ENCODE assay signal across 22 cellular contexts in the genomic region with DNA sequence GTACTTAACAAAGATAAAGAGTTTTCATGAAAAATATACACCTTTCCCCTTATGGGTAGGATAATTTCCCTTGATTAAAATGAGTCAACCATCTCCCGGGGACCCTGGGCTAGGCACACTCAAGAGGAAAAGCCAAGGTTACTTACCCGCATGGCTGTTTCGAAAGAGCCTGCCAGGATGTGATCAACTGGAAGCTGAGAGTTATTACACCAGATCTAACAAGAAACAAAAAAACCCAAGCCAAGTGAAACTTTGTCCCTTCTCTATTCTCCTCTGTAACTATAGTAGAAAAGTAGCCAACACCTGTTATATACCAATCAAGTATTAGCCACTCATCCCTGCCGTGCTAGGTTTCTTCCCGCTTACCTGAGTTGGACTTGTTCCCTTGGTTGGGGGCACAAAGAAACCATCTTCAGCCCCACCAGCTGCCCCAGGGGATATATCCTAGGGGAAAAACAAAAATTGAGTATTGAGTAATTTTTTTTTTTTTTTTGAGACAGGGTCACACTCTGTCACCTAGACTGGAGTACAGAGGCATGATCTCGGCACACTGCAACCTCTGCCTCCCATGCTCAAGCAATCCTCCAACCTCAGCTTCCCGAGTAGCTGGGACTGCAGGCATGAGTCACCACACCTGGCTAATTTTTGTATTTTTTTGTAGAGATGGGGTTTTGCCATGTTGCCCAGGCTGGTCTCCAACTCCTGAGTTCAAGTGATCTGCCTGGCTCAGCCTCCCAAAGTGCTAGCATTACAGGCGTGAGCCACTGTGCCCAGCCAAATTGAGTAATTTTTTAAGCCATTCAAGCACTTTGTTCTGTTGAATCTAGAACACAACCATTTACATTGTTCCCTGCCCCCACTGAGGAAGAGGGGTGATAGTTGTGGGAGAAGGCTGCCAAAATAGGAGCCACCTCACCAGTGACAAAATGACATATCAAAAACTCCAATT. TPM values are rescaled to one million over a fixed set of nuclear protein-coding genes. Genes with fewer than 3 reads are reported as not detected.
DNase-seq lines count a peak whose midpoint lies in the region; ATAC-seq and TF ChIP-seq lines count a peak whose summit lies in the region.
"Had no signal": no experiment of that assay in that cellular context is flagged by ENCODE, and none has a peak within 500 bp of the region (broad histone marks: within the 10 kb centered on the region; RNA-seq: fewer than 3 reads in every experiment).

No MANE protein-coding gene starts in this region.

- WGBS in smooth muscle cell (ENCODE audit: low lambda C conversion rate), result 90% methylated on average over 8 of the region's 8 CpGs
- WGBS in gastroesophageal sphincter (ENCODE audit: low coverage in 1 of 2), 2 donors, result 76 to 80% methylated on average over 5 to 8 of the region's 8 CpGs

- peak overlapping the region; percentile 58 for H3K27ac Mint-ChIP-seq in activated T-cell treated with anti-CD3 and anti-CD28 coated beads, Interleukin-2, amount 50 U/mL, for 24 hours

- DNase-seq in activated T-cell treated with anti-CD3 and anti-CD28 coated beads, Interleukin-2, amount 50 U/mL, for 24 hours, result no peak
- no peak for DNase-seq in activated T-cell treated with anti-CD3 and anti-CD28 coated beads, Interleukin-2, amount 50 U/mL, for 1 hour
- DNase-seq in WERI-Rb-1 (no peak), fibroblast of pulmonary artery (ENCODE audit: low read depth) (peak; percentile 13), smooth muscle cell (lab: John Stamatoyannopoulos, UW; ENCODE audit: unreplicated experiment) (no peak), MG63 (no peak), NCI-H1436 (lab: John Stamatoyannopoulos, UW) (no peak)
- DNase-seq: activated effector memory CD4-positive, alpha-beta T cell treated with anti-CD3 and anti-CD28 coated beads, Interleukin-2, amount 50 U/mL, for 16 hours; aorta; BE2C; Caco-2; cerebellar nuclear complex; DND-41; effector memory CD4-positive, alpha-beta T cell; esophagus squamous epithelium; naive thymus-derived CD8-positive, alpha-beta T cell; NCI-H1417 treated with DMSO at 0.1 percent for 48 hours; NCI-H2107; NCI-H510A; upper lobe of left lung had no signal

- H3K36me3 ChIP-seq in WERI-Rb-1 (peaks cover 93% of the 10 kb centered on the region), smooth muscle cell (ENCODE audit: low read depth) (peaks cover 56% of the 10 kb centered on the region), MG63 (peaks cover 97% of the 10 kb centered on the region), gastroesophageal sphincter (peaks cover 18 to 100% of the 10 kb centered on the region in 2 donors)

- H3K27me3 ChIP-seq in WERI-Rb-1 (ENCODE audit: insufficient read depth, low read depth, severe bottlenecking) (no peaks in the 10 kb centered on the region), smooth muscle cell (ENCODE audit: low read depth) (no peaks in the 10 kb centered on the region), MG63 (no peaks in the 10 kb centered on the region), gastroesophageal sphincter (no peaks in the 10 kb centered on the region)
- H3K27me3 ChIP-seq: BE2C, esophagus squamous epithelium, upper lobe of left lung had no signal

- ATAC-seq in gastroesophageal sphincter, result no peak
- ATAC-seq: GM12878; naive thymus-derived CD8-positive, alpha-beta T cell had no signal

- H3K4me1 ChIP-seq in smooth muscle cell (ENCODE audit: low read depth), result no peaks in the 10 kb centered on the region
- peaks cover 0 to 5% (median 0%) of the 10 kb centered on the region in 3 donors for H3K4me1 ChIP-seq in gastroesophageal sphincter
- H3K4me1 ChIP-seq: BE2C, Caco-2 had no signal

- H3K4me1 Mint-ChIP-seq in activated T-cell treated with anti-CD3 and anti-CD28 coated beads, Interleukin-2, amount 50 U/mL, for 24 hours (ENCODE audit: low read depth), result peaks cover 1% of the 10 kb centered on the region

- H4K20me1 ChIP-seq in smooth muscle cell (ENCODE audit: low read depth), result peaks cover 83% of the 10 kb centered on the region

- H3K27me3 Mint-ChIP-seq in activated T-cell treated with anti-CD3 and anti-CD28 coated beads, Interleukin-2, amount 50 U/mL, for 24 hours, result no peaks in the 10 kb centered on the region
- H3K27me3 Mint-ChIP-seq: naive thymus-derived CD8-positive, alpha-beta T cell had no signal

- H3K36me3 Mint-ChIP-seq in activated T-cell treated with anti-CD3 and anti-CD28 coated beads, Interleukin-2, amount 50 U/mL, for 24 hours (ENCODE audit: low read depth), result peaks cover 98% of the 10 kb centered on the region

- no peaks in the 10 kb centered on the region for H3K9me3 Mint-ChIP-seq in activated T-cell treated with anti-CD3 and anti-CD28 coated beads, Interleukin-2, amount 50 U/mL, for 24 hours
- H3K9me3 Mint-ChIP-seq: naive thymus-derived CD8-positive, alpha-beta T cell had no signal

- no peak overlapping the region for H2AFZ ChIP-seq in smooth muscle cell (ENCODE audit: low read depth)

- peaks cover 2% of the 10 kb centered on the region for H3K79me2 ChIP-seq in smooth muscle cell (ENCODE audit: low read depth)

- no peak for TF ChIP-seq CTCF in WERI-Rb-1 (IDR thresholded peaks at IDR 0.05; ENCODE audit: low read depth, low read length)
- TF ChIP-seq CTCF in fibroblast of pulmonary artery (IDR thresholded peaks at IDR 0.05; ENCODE audit: low read length, missing control alignments), result no peak
- TF ChIP-seq CTCF in smooth muscle cell (IDR thresholded peaks at IDR 0.05; ENCODE audit: borderline replicate concordance, insufficient read depth, poor library complexity, severe bottlenecking), result no peak
- no peak for TF ChIP-seq CTCF in gastroesophageal sphincter (IDR thresholded peaks at IDR 0.05)

- TF ChIP-seq POLR2A in gastroesophageal sphincter (IDR thresholded peaks at IDR 0.05), result no peak

- no peak overlapping the region for H3K4me3 Mint-ChIP-seq in activated T-cell treated with anti-CD3 and anti-CD28 coated beads, Interleukin-2, amount 50 U/mL, for 24 hours
- H3K4me3 Mint-ChIP-seq: naive thymus-derived CD8-positive, alpha-beta T cell had no signal

- H3F3A ChIP-seq in smooth muscle cell (ENCODE audit: low read depth), result peaks cover 71% of the 10 kb centered on the region

- no peak for TF ChIP-seq EP300 in gastroesophageal sphincter (IDR thresholded peaks at IDR 0.05)

- H3K4me2 ChIP-seq in smooth muscle cell, result no peak overlapping the region

- H3K27ac ChIP-seq in WERI-Rb-1 (peak overlapping the region; percentile 41), smooth muscle cell (ENCODE audit: low read depth) (peak overlapping the region; percentile 26), gastroesophageal sphincter (no peak overlapping the region)
- H3K27ac ChIP-seq: esophagus squamous epithelium, upper lobe of left lung had no signal

- H3K4me3 ChIP-seq in WERI-Rb-1 (ENCODE audit: low read depth, low read length) (no peak overlapping the region), fibroblast of pulmonary artery (replicated peaks; ENCODE audit: low read depth, low read length) (no peak overlapping the region), smooth muscle cell (no peak overlapping the region), MG63 (no peak overlapping the region), gastroesophageal sphincter (no peak overlapping the region)
- H3K4me3 ChIP-seq: esophagus squamous epithelium, GM12878, upper lobe of left lung had no signal

- no peak overlapping the region for H3K9ac ChIP-seq in smooth muscle cell (ENCODE audit: low read depth)

- H3K9me3 ChIP-seq in WERI-Rb-1 (ENCODE audit: severe bottlenecking), result no peaks in the 10 kb centered on the region
- H3K9me3 ChIP-seq in smooth muscle cell (replicated peaks; ENCODE audit: low read depth), result no peaks in the 10 kb centered on the region
- no peaks in the 10 kb centered on the region for H3K9me3 ChIP-seq in MG63
- H3K9me3 ChIP-seq in gastroesophageal sphincter, result no peaks in the 10 kb centered on the region
- H3K9me3 ChIP-seq: BE2C, Caco-2, esophagus squamous epithelium, upper lobe of left lung had no signal

RNA-seq across cellular contexts. Expression of a gene that starts 8.4 kb away (rescaled TPM):
- 40.2 and 47.1 TPM in 2 replicates for total RNA-seq in smooth muscle cell
- polyA plus RNA-seq in smooth muscle cell, result 29.2 and 34.5 TPM in 2 replicates
- 23.7 and 27.2 TPM in 2 replicates for total RNA-seq in MG63 (2014; rRNA removed; shearing (Covaris generic); ENCODE audit: low replicate concordance)
- total RNA-seq in gastroesophageal sphincter, result 10 to 100 TPM; 50.0 to 96.8 (median 61.1) TPM

RNA-seq across cellular contexts. Expression of a gene that starts 30.9 kb away (rescaled TPM):
- total RNA-seq in smooth muscle cell (56.7 and 63.6 TPM in 2 replicates), gastroesophageal sphincter (100 to 1,000 TPM; 154 to 211 (median 159) TPM)
- 79.9 and 92.6 TPM in 2 replicates for polyA plus RNA-seq in smooth muscle cell
- 46.3 and 71.9 TPM in 2 replicates for total RNA-seq in MG63 (2014; rRNA removed; shearing (Covaris generic); ENCODE audit: low replicate concordance)

RNA-seq across cellular contexts. Expression of a gene that starts 49.8 kb away (rescaled TPM):
- total RNA-seq in smooth muscle cell (171 and 197 TPM in 2 replicates), gastroesophageal sphincter (100 to 1,000 TPM in 2 of 4 donors, 10 to 100 TPM in 2; 92.3 to 127 (median 111) TPM)
- 182 and 196 TPM in 2 replicates for polyA plus RNA-seq in smooth muscle cell
- 144 and 206 TPM in 2 replicates for total RNA-seq in MG63 (2014; rRNA removed; shearing (Covaris generic); ENCODE audit: low replicate concordance)

RNA-seq across cellular contexts. Expression of a gene that starts 49.9 kb away (rescaled TPM):
- total RNA-seq in smooth muscle cell, result 67.4 and 73.4 TPM in 2 replicates
- 67.6 and 81.4 TPM in 2 replicates for polyA plus RNA-seq in smooth muscle cell
- 31.5 and 50.6 TPM in 2 replicates for total RNA-seq in MG63 (2014; rRNA removed; shearing (Covaris generic); ENCODE audit: low replicate concordance)
- 10 to 100 TPM; 41.5 to 49.2 (median 47.5) TPM for total RNA-seq in gastroesophageal sphincter

Comparison
In these comparisons a context has a peak if more than half of its experiments do, and no peak if none do; other contexts are left out.
1. H3K27ac ChIP-seq: peak in WERI-Rb-1 (single experiment) and smooth muscle cell (single experiment); none in gastroesophageal sphincter (0 of 4).